Comparison of ENCODE assay signal across 11 cellular contexts in genomic region chr19:13463296-13463695, GRCh38. TPM values are rescaled to one million over a fixed set of nuclear protein-coding genes. Genes with fewer than 3 reads are reported as not detected.
DNase-seq lines count a peak whose midpoint lies in the region; ATAC-seq and TF ChIP-seq lines count a peak whose summit lies in the region.
"Had no signal": no experiment of that assay in that cellular context is flagged by ENCODE, and none has a peak within 500 bp of the region (broad histone marks: within the 10 kb centered on the region; RNA-seq: fewer than 3 reads in every experiment).

No MANE protein-coding gene starts in this region.

- H2AFZ ChIP-seq in GM23338, result no peak overlapping the region

- no peaks in the 10 kb centered on the region for H3K9me3 ChIP-seq in SJCRH30 (replicated peaks)
- H3K9me3 ChIP-seq: transverse colon had no signal

- H3K4me1 Mint-ChIP-seq in GM23338 (peaks cover 42% of the 10 kb centered on the region), type B pancreatic cell (ENCODE audit: unreplicated experiment) (no peaks in the 10 kb centered on the region)

- H3K4me2 ChIP-seq in GM23338, result no peak overlapping the region

- H3K36me3 ChIP-seq in GM23338 (ENCODE audit: insufficient read depth), result no peaks in the 10 kb centered on the region
- H3K36me3 ChIP-seq in SJCRH30, result no peaks in the 10 kb centered on the region
- H3K36me3 ChIP-seq: transverse colon had no signal

- ATAC-seq in GM23338 (peak; percentile 29; the same call in 2 of the 3 replicates), HG03159 (IDR thresholded peaks at IDR 0.05; ENCODE audit: unreplicated experiment) (no peak), esophagus mucosa (no peak), sciatic nerve (no peak)

- H4K20me1 ChIP-seq in GM23338 (replicated peaks; ENCODE audit: insufficient read depth), result peaks cover 26% of the 10 kb centered on the region

- H3K27ac ChIP-seq in GM23338 (ENCODE audit: low read depth) (no peak overlapping the region), SJCRH30 (no peak overlapping the region)
- H3K27ac ChIP-seq: transverse colon had no signal

- no peaks in the 10 kb centered on the region for H3K9me3 Mint-ChIP-seq in GM23338
- H3K9me3 Mint-ChIP-seq in type B pancreatic cell, result peaks cover 3% of the 10 kb centered on the region

- no peak for TF ChIP-seq CTCF in AG10803 (conservative IDR thresholded peaks at IDR 0.05; ENCODE audit: low read length)
- TF ChIP-seq CTCF in GM23338 (conservative IDR thresholded peaks at IDR 0.05; ENCODE audit: low read depth in 2 of 2), result no peak
- TF ChIP-seq CTCF in type B pancreatic cell (conservative IDR thresholded peaks at IDR 0.05), result no peak

- H3K9me2 ChIP-seq in GM23338 (ENCODE audit: insufficient read depth), result no peaks in the 10 kb centered on the region

- H3K27ac Mint-ChIP-seq in GM23338 (no peak overlapping the region), type B pancreatic cell (no peak overlapping the region)

- H3K36me3 Mint-ChIP-seq in GM23338 (ENCODE audit: low read depth) (no peaks in the 10 kb centered on the region), type B pancreatic cell (no peaks in the 10 kb centered on the region)

- H3K79me2 ChIP-seq in GM23338 (replicated peaks; ENCODE audit: insufficient read depth), result no peaks in the 10 kb centered on the region

- intact Hi-C loops in sciatic nerve (cut with DNase I), result no loop called here

- H3K4me3 ChIP-seq in AG10803 (ENCODE audit: low read length) (no peak overlapping the region), GM23338 (no peak overlapping the region), SJCRH30 (no peak overlapping the region)
- H3K4me3 ChIP-seq: transverse colon had no signal

- H3K27me3 ChIP-seq in GM23338 (ENCODE audit: insufficient read depth) (no peaks in the 10 kb centered on the region), SJCRH30 (peaks cover 9% of the 10 kb centered on the region; the same call in 1 of the 2 replicates)
- H3K27me3 ChIP-seq: transverse colon had no signal

- H3K27me3 Mint-ChIP-seq in GM23338 (ENCODE audit: insufficient read depth, low read depth, poor library complexity), result peaks cover 21% of the 10 kb centered on the region
- peaks cover 19% of the 10 kb centered on the region for H3K27me3 Mint-ChIP-seq in type B pancreatic cell

- DNase-seq in AG10803 (ENCODE audit: low read depth) (peak; percentile 9), GM23338 (ENCODE audit: low spot score) (peak; percentile 76), SJCRH30 (peak; percentile 56 to 73), germinal center (ENCODE audit: low spot score) (peak; percentile 12), type B pancreatic cell (ENCODE audit: extremely low spot score, unreplicated experiment) (no peak), sciatic nerve (ENCODE audit: low spot score) (no peak)
- DNase-seq: NCI-H2107, SW 1271, transverse colon had no signal

- peaks cover 27% of the 10 kb centered on the region for H3K4me1 ChIP-seq in GM23338 (ENCODE audit: insufficient read depth)
- no peaks in the 10 kb centered on the region for H3K4me1 ChIP-seq in SJCRH30
- H3K4me1 ChIP-seq: transverse colon had no signal

- peaks cover 14% of the 10 kb centered on the region; the same call in 1 of the 2 replicates for H3F3A ChIP-seq in GM23338 (replicated peaks; ENCODE audit: low read depth)

- H3K4me3 Mint-ChIP-seq in GM23338 (no peak overlapping the region), type B pancreatic cell (no peak overlapping the region)

TF ChIP-seq in GM23338, 12 proteins besides CTCF, POLR2A, EP300 and RAD21 (continues in another document):
- no peak for TF ChIP-seq EZH2 (IDR thresholded peaks at IDR 0.05; ENCODE audit: low read depth, unreplicated experiment)
- TF ChIP-seq CREB1 (CRISPR knock-in tag; IDR thresholded peaks at IDR 0.05; ENCODE audit: low read depth), result no peak
- TF ChIP-seq ZNF114 (CRISPR knock-in tag; IDR thresholded peaks at IDR 0.05), result no peak
- TF ChIP-seq STAT1 (IDR thresholded peaks at IDR 0.05; ENCODE audit: unreplicated experiment), result no peak
- TF ChIP-seq ZNF331 (CRISPR knock-in tag; IDR thresholded peaks at IDR 0.05; ENCODE audit: low read depth), result no peak
- TF ChIP-seq, protein P1, sequence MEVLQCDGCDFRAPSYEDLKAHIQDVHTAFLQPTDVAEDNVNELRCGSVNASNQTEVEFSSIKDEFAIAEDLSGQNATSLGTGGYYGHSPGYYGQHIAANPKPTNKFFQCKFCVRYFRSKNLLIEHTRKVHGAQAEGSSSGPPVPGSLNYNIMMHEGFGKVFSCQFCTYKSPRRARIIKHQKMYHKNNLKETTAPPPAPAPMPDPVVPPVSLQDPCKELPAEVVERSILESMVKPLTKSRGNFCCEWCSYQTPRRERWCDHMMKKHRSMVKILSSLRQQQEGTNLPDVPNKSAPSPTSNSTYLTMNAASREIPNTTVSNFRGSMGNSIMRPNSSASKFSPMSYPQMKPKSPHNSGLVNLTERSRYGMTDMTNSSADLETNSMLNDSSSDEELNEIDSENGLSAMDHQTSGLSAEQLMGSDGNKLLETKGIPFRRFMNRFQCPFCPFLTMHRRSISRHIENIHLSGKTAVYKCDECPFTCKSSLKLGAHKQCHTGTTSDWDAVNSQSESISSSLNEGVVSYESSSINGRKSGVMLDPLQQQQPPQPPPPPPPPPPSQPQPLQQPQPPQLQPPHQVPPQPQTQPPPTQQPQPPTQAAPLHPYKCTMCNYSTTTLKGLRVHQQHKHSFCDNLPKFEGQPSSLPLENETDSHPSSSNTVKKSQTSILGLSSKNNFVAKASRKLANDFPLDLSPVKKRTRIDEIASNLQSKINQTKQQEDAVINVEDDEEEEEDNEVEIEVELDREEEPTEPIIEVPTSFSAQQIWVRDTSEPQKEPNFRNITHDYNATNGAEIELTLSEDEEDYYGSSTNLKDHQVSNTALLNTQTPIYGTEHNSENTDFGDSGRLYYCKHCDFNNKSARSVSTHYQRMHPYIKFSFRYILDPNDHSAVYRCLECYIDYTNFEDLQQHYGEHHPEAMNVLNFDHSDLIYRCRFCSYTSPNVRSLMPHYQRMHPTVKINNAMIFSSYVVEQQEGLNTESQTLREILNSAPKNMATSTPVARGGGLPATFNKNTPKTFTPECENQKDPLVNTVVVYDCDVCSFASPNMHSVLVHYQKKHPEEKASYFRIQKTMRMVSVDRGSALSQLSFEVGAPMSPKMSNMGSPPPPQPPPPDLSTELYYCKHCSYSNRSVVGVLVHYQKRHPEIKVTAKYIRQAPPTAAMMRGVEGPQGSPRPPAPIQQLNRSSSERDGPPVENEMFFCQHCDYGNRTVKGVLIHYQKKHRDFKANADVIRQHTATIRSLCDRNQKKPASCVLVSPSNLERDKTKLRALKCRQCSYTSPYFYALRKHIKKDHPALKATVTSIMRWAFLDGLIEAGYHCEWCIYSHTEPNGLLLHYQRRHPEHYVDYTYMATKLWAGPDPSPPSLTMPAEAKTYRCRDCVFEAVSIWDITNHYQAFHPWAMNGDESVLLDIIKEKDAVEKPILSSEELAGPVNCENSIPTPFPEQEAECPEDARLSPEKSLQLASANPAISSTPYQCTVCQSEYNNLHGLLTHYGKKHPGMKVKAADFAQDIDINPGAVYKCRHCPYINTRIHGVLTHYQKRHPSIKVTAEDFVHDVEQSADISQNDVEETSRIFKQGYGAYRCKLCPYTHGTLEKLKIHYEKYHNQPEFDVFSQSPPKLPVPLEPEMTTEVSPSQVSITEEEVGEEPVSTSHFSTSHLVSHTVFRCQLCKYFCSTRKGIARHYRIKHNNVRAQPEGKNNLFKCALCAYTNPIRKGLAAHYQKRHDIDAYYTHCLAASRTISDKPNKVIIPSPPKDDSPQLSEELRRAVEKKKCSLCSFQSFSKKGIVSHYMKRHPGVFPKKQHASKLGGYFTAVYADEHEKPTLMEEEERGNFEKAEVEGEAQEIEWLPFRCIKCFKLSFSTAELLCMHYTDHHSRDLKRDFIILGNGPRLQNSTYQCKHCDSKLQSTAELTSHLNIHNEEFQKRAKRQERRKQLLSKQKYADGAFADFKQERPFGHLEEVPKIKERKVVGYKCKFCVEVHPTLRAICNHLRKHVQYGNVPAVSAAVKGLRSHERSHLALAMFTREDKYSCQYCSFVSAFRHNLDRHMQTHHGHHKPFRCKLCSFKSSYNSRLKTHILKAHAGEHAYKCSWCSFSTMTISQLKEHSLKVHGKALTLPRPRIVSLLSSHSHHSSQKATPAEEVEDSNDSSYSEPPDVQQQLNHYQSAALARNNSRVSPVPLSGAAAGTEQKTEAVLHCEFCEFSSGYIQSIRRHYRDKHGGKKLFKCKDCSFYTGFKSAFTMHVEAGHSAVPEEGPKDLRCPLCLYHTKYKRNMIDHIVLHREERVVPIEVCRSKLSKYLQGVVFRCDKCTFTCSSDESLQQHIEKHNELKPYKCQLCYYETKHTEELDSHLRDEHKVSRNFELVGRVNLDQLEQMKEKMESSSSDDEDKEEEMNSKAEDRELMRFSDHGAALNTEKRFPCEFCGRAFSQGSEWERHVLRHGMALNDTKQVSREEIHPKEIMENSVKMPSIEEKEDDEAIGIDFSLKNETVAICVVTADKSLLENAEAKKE (CRISPR knock-in tag; IDR thresholded peaks at IDR 0.05), result no peak

RNA-seq across cellular contexts. Expression of gene CACNA1A, which starts 43.0 kb away (rescaled TPM):
- 17.8 and 20.3 TPM in 2 replicates for total RNA-seq in GM23338 (2014; rRNA removed; shearing (Covaris generic))
- 6.8 and 7.4 TPM in 2 replicates for polyA plus RNA-seq in GM23338 (2016; fragmentation: Nextera tagmentation; extraction: Ambion mirVana)
- 0.12 TPM in 1 of 2 replicates, not detected in the other for total RNA-seq in SJCRH30 (2014; rRNA removed; shearing (Covaris generic))
- total RNA-seq in esophagus mucosa (0.20 TPM), type B pancreatic cell (ENCODE audit: low replicate concordance) (20.9 and 23.2 TPM in 2 replicates), sciatic nerve (37.4 TPM)

Comparison
In these comparisons a context has a peak if more than half of its experiments do, and no peak if none do; other contexts are left out.
1. DNase-seq: peak in AG10803 (single experiment), GM23338 (single experiment), SJCRH30 (2 of 2) and germinal center (single experiment); none in type B pancreatic cell (single experiment) and sciatic nerve (single experiment).
2. RNA of gene CACNA1A, which starts 43.0 kb away (total RNA-seq): 37.4 TPM in sciatic nerve (single experiment), 20.9 to 23.2 TPM in type B pancreatic cell and 17.8 to 20.3 TPM in GM23338; 0.20 TPM in esophagus mucosa (single experiment) and 0.12 TPM in SJCRH30; every median in the first group is over 10 times any median in the second.